Comparison of ENCODE assay signal across 17 cellular contexts in genomic region chr22:24323233-24323632, GRCh38. TPM values are rescaled to one million over a fixed set of nuclear protein-coding genes. Genes with fewer than 3 reads are reported as not detected.
DNase-seq lines count a peak whose midpoint lies in the region; ATAC-seq and TF ChIP-seq lines count a peak whose summit lies in the region.
"Had no signal": no experiment of that assay in that cellular context is flagged by ENCODE, and none has a peak within 500 bp of the region (broad histone marks: within the 10 kb centered on the region; RNA-seq: fewer than 3 reads in every experiment).

No MANE protein-coding gene starts in this region.

- CTCF ChIA-PET in HEK293T (lab: Yijun Ruan, JAX) = no interaction called here

- peak overlapping the region; percentile 29 for H3K9ac ChIP-seq in adipocyte (ENCODE audit: low read length)

- H3K36me3 Mint-ChIP-seq in type B pancreatic cell = peaks cover 8% of the 10 kb centered on the region

- POLR2A ChIA-PET in HEK293T (lab: Yijun Ruan, JAX) = no interaction called here

- H3K36me3 ChIP-seq in adipocyte (ENCODE audit: control insufficient read depth, insufficient read depth, low read length, severe bottlenecking) (peaks cover 47% of the 10 kb centered on the region), osteoblast (ENCODE audit: insufficient read depth, low read length) (peaks cover 57% of the 10 kb centered on the region)

- intact Hi-C loops in Right ventricle myocardium inferior (cut with DNase I) (no loop called here), cardiac septum (cut with DNase I) (loop anchor here (5.0 kb wide), 2 partner anchors 99 to 204 kb away; no protein-coding TSS in a partner anchor)

- peaks cover 4% of the 10 kb centered on the region for H4K20me1 ChIP-seq in osteoblast (ENCODE audit: insufficient read depth, low read length)

- H3K27me3 Mint-ChIP-seq in type B pancreatic cell = no peaks in the 10 kb centered on the region

- H3K4me3 ChIP-seq in adipocyte (ENCODE audit: low read length) (no peak overlapping the region), osteoblast (ENCODE audit: insufficient read depth, low read length) (no peak overlapping the region)
- H3K4me3 ChIP-seq: SK-N-MC had no signal

- no peak overlapping the region for H2AFZ ChIP-seq in osteoblast (ENCODE audit: low read length)

- TF ChIP-seq CTCF in osteoblast (IDR thresholded peaks at IDR 0.05; ENCODE audit: extremely low read depth, low read depth, low read length) (no peak), type B pancreatic cell (conservative IDR thresholded peaks at IDR 0.05) (no peak)

- H3K9me3 Mint-ChIP-seq in type B pancreatic cell = no peaks in the 10 kb centered on the region

- H3K27ac Mint-ChIP-seq in type B pancreatic cell = no peak overlapping the region

- no peaks in the 10 kb centered on the region for H3K27me3 ChIP-seq in adipocyte (replicated peaks; ENCODE audit: control insufficient read depth, insufficient read depth, low read length)
- H3K27me3 ChIP-seq in osteoblast (ENCODE audit: insufficient read depth, low read length) = no peaks in the 10 kb centered on the region

- H3K4me3 Mint-ChIP-seq in type B pancreatic cell = no peak overlapping the region

- H3K9me3 ChIP-seq in adipocyte (ENCODE audit: control insufficient read depth, low read length) (no peaks in the 10 kb centered on the region), osteoblast (ENCODE audit: low read depth, low read length) (no peaks in the 10 kb centered on the region)

- H3K4me1 ChIP-seq in adipocyte (ENCODE audit: control insufficient read depth, insufficient read depth, low read length) (peaks cover 22% of the 10 kb centered on the region), osteoblast (ENCODE audit: insufficient read depth, low read length) (peaks cover 19% of the 10 kb centered on the region)

- DNase-seq in Right ventricle myocardium inferior (ENCODE audit: missing footprints) (no peak), cardiac septum (ENCODE audit: low spot score) (no peak), HEK293T (ENCODE audit: extremely low spot score) (no peak), adipocyte (ENCODE audit: low read depth) (no peak), osteoblast (ENCODE audit: insufficient read length, low spot score, missing footprints) (no peak), type B pancreatic cell (ENCODE audit: extremely low spot score, unreplicated experiment) (no peak), NCI-H2196 (lab: John Stamatoyannopoulos, UW; ENCODE audit: unreplicated experiment) (no peak)
- DNase-seq: C1 segment of cervical spinal cord, DMS79 treated with DMSO at 0.1 percent for 48 hours, KBM-7, NCI-H1417 treated with DMSO at 0.1 percent for 48 hours, NCI-H187 treated with DMSO at 0.1 percent for 48 hours, NCI-H345, NCI-H526 treated with DMSO at 0.1 percent for 48 hours had no signal

- peak; percentile 47 for ATAC-seq in Right ventricle myocardium inferior
- ATAC-seq in HG02870 (IDR thresholded peaks at IDR 0.05; ENCODE audit: unreplicated experiment) = no peak
- ATAC-seq: Panc1 had no signal

- H3K4me1 Mint-ChIP-seq in type B pancreatic cell (ENCODE audit: unreplicated experiment) = peaks cover 12% of the 10 kb centered on the region

- H3K79me2 ChIP-seq in osteoblast (ENCODE audit: insufficient read depth, low read length) = peaks cover 54% of the 10 kb centered on the region

- peak overlapping the region; percentile 1 for H3K27ac ChIP-seq in osteoblast (ENCODE audit: low read depth, low read length)
- H3K27ac ChIP-seq: SK-N-MC had no signal

- H3K4me2 ChIP-seq in osteoblast (ENCODE audit: insufficient read depth, low read length) = no peak overlapping the region

TF ChIP-seq in HEK293T, 16 proteins besides CTCF, POLR2A, EP300 and RAD21:
- TF ChIP-seq ARNT (IDR thresholded peaks at IDR 0.05) = no peak
- TF ChIP-seq ZNF384 (IDR thresholded peaks at IDR 0.05) = no peak
- peak; percentile 24; the same call in 1 of the 2 replicates for TF ChIP-seq PKNOX1 (IDR thresholded peaks at IDR 0.05)
TF ChIP-seq in HEK293T: peak in this region for 1.

RNA-seq across cellular contexts. Expression of gene SPECC1L, which starts 52.6 kb away (rescaled TPM):
- total RNA-seq in Right ventricle myocardium inferior (45.7 TPM), cardiac septum (52.8 TPM), osteoblast (45.7 and 46.7 TPM in 2 replicates), type B pancreatic cell (ENCODE audit: low replicate concordance) (68.7 and 89.0 TPM in 2 replicates)
